Comparison of ENCODE assay signal across 11 cellular contexts in genomic region chr5:157540124-157540523, GRCh38. TPM values are rescaled to one million over a fixed set of nuclear protein-coding genes. Genes with fewer than 3 reads are reported as not detected.
DNase-seq lines count a peak whose midpoint lies in the region; ATAC-seq and TF ChIP-seq lines count a peak whose summit lies in the region.
"Had no signal": no experiment of that assay in that cellular context is flagged by ENCODE, and none has a peak within 500 bp of the region (broad histone marks: within the 10 kb centered on the region; RNA-seq: fewer than 3 reads in every experiment).

No MANE protein-coding gene starts in this region.

- no peak for ATAC-seq in naive B cell (ENCODE audit: low read depth in 2 of 2)

- peaks cover 78% of the 10 kb centered on the region for H3K4me1 Mint-ChIP-seq in HFFc6 (ENCODE audit: low read depth)
- peaks cover 61 to 91% (median 66%) of the 10 kb centered on the region in 3 donors for H3K4me1 Mint-ChIP-seq in naive B cell

- peak overlapping the region; percentile 75 for H3K27ac Mint-ChIP-seq in HFFc6
- H3K27ac Mint-ChIP-seq in naive B cell: peak overlapping the region in 5 of 6 donors; percentile 78 to 95 (median 89)

- no peak for TF ChIP-seq POLR2A in adrenal gland (IDR thresholded peaks at IDR 0.05)

- POLR2A ChIA-PET in A673 (lab: Charles Lee; ENCODE audit: low non-redundant PET): no interaction called here

- intact Hi-C loops in adrenal gland (cut with DNase I): no loop called here
- intact Hi-C loops in A673 (cut with micrococcal nuclease; ENCODE audit: unreplicated experiment): no loop called here

- H3K27me3 Mint-ChIP-seq in HFFc6 (ENCODE audit: insufficient read depth) (no peaks in the 10 kb centered on the region), naive B cell (no peaks in the 10 kb centered on the region)

- peaks cover 8 to 39% of the 10 kb centered on the region in 2 donors for H3K4me1 ChIP-seq in adrenal gland (replicated peaks in 1 of 2)
- H3K4me1 ChIP-seq in A673 (ENCODE audit: insufficient read depth, low read length, poor library complexity, severe bottlenecking): no peaks in the 10 kb centered on the region

- H3K9me3 ChIP-seq in adrenal gland (replicated peaks in 1 of 3) (no peaks in the 10 kb centered on the region), A673 (ENCODE audit: low read depth, low read length, poor library complexity, severe bottlenecking) (no peaks in the 10 kb centered on the region)

- no peak for DNase-seq in GM12864 (ENCODE audit: low read depth)
- DNase-seq in HFFc6: no peak
- DNase-seq in adrenal gland: no peak
- no peak for DNase-seq in naive B cell
- no peak for DNase-seq in middle frontal gyrus (ENCODE audit: extremely low spot score, low spot score)
- DNase-seq in cerebellar cortex (ENCODE audit: low spot score): no peak
- DNase-seq in NCI-H2227 treated with DMSO at 0.1 percent for 48 hours (lab: John Stamatoyannopoulos, UW): no peak
- no peak for DNase-seq in A673 (ENCODE audit: low spot score)
- DNase-seq: KBM-7, NCI-H524 treated with DMSO at 0.1 percent for 48 hours had no signal

- WGBS in adrenal gland, 4 donors: 77 to 93% (median 92%) methylated on average over 2 of the region's 2 CpGs

- H3K36me3 Mint-ChIP-seq in HFFc6 (ENCODE audit: low read depth) (peaks cover 23% of the 10 kb centered on the region), naive B cell (peaks cover 16 to 21% of the 10 kb centered on the region in 2 donors)

- H3K4me3 Mint-ChIP-seq in HFFc6 (no peak overlapping the region), naive B cell (peak overlapping the region in 5 of 8 donors; percentile 34 to 78 (median 54))
- H3K4me3 Mint-ChIP-seq: mesothelial cell of epicardium had no signal

- no TSS peak for BruUV-seq in A673 (replicated peaks; lab: Mats Ljungman, UMichigan)

- H3K9me3 Mint-ChIP-seq in HFFc6: no peaks in the 10 kb centered on the region
- H3K9me3 Mint-ChIP-seq in naive B cell: no peaks in the 10 kb centered on the region
- H3K9me3 Mint-ChIP-seq: mesothelial cell of epicardium had no signal

- H3K36me3 ChIP-seq in adrenal gland (replicated peaks in 1 of 2): no peaks in the 10 kb centered on the region
- no peaks in the 10 kb centered on the region for H3K36me3 ChIP-seq in A673 (ENCODE audit: insufficient read depth, low read length, poor library complexity, severe bottlenecking)

- CTCF ChIA-PET in A673 (lab: Charles Lee): no interaction called here

- TF ChIP-seq CTCF in GM12864 (IDR thresholded peaks at IDR 0.05; ENCODE audit: low read depth, low read length, missing control alignments) (no peak), HFFc6 (IDR thresholded peaks at IDR 0.05) (no peak), adrenal gland (IDR thresholded peaks at IDR 0.05) (no peak), A673 (conservative IDR thresholded peaks at IDR 0.05; ENCODE audit: low read depth, low read length) (no peak)

- peak overlapping the region; percentile 44; the same call in 1 of the 2 replicates for H3K4me3 ChIP-seq in GM12864 (ENCODE audit: low read depth, low read length)
- no peak overlapping the region for H3K4me3 ChIP-seq in adrenal gland
- no peak overlapping the region for H3K4me3 ChIP-seq in A673 (ENCODE audit: low read depth, low read length, poor library complexity, severe bottlenecking)

- H3K27me3 ChIP-seq in adrenal gland (no peaks in the 10 kb centered on the region), A673 (replicated peaks; ENCODE audit: insufficient read depth, low read depth, low read length, poor library complexity) (no peaks in the 10 kb centered on the region)

- peak overlapping the region in 3 of 5 donors; percentile 26 to 77 (median 69) for H3K27ac ChIP-seq in adrenal gland
- no peak overlapping the region for H3K27ac ChIP-seq in A673 (ENCODE audit: low read depth, low read length, poor library complexity, severe bottlenecking)

RNA-seq across cellular contexts. Expression of gene ADAM19, which starts 35.5 kb away (rescaled TPM):
- 100 to 1,000 TPM in 2 of 6 experiments, 10 to 100 TPM in 4; 75.4 to 152 (median 83.2) TPM for total RNA-seq in HFFc6 (2021; fragmentation: NEBNext Ultra II Directional; extraction: Animal tissue kit (Norgen Biotek cat#: 25700))
- total RNA-seq in adrenal gland (10 to 100 TPM in 1 of 8 donors, 1 to 10 TPM in 7; 4.3 to 15.1 (median 6.4) TPM), A673 (2021) (1.7 and 2.3 TPM in 2 replicates)
- polyA plus RNA-seq in adrenal gland (1 to 10 TPM; 2.2 to 4.3 (median 2.6) TPM), naive B cell (ENCODE audit: low read depth in 6 of 6) (10 to 100 TPM in 5 of 6 donors, 1 to 10 TPM in 1; 6.3 to 75.5 (median 43.4) TPM)

Comparison
In these comparisons a context has a peak if more than half of its experiments do, and no peak if none do; other contexts are left out.
1. RNA of gene ADAM19, which starts 35.5 kb away (total RNA-seq): 75.4 to 152 TPM in HFFc6; 4.3 to 15.1 TPM in adrenal gland and 1.7 to 2.3 TPM in A673; every median in the first group is over 4 times any median in the second.